In genomic region chr1:19013826-19014548, GRCh38 we compare ENCODE assay signal across 21 cellular contexts. TPM values are rescaled to one million over a fixed set of nuclear protein-coding genes. Genes with fewer than 3 reads are reported as not detected.
A peak's percentile ranks its signal among the peaks of the same experiment; 100 is the strongest.
DNase-seq lines count a peak whose midpoint lies in the region; ATAC-seq and TF ChIP-seq lines count a peak whose summit lies in the region.
"Had no signal": no experiment of that assay in that cellular context is flagged by ENCODE, and none has a peak within 500 bp of the region (broad histone marks: within the 10 kb centered on the region; RNA-seq: fewer than 3 reads in every experiment).

No MANE protein-coding gene starts in this region.

- no peak for TF ChIP-seq CTCF in right atrium auricular region (IDR thresholded peaks at IDR 0.05)
- no peak for TF ChIP-seq CTCF in colonic mucosa (IDR thresholded peaks at IDR 0.05)
- no peak for TF ChIP-seq CTCF in mucosa of descending colon (IDR thresholded peaks at IDR 0.05)

- H3K36me3 ChIP-seq in right atrium auricular region (no peaks in the 10 kb centered on the region), colonic mucosa (no peaks in the 10 kb centered on the region), mucosa of descending colon (ENCODE audit: low read depth) (no peaks in the 10 kb centered on the region)
- H3K36me3 ChIP-seq: ovary, SJSA1, thyroid gland had no signal

- H3K4me3 ChIP-seq in right atrium auricular region = no peak overlapping the region
- no peak overlapping the region for H3K4me3 ChIP-seq in colonic mucosa
- H3K4me3 ChIP-seq in mucosa of descending colon = no peak overlapping the region
- H3K4me3 ChIP-seq: K562, ovary, SJSA1, skin epidermis, thyroid gland had no signal

- H3K9me3 ChIP-seq in right atrium auricular region (no peaks in the 10 kb centered on the region), colonic mucosa (no peaks in the 10 kb centered on the region), mucosa of descending colon (no peaks in the 10 kb centered on the region)
- H3K9me3 ChIP-seq: ovary, SJSA1, thyroid gland had no signal

- H3K9ac ChIP-seq in colonic mucosa (ENCODE audit: low read depth in 2 of 2, low read length in 2 of 2) = peak overlapping the region in 1 of 2 donors; percentile 24

- intact Hi-C loops in left cardiac atrium (cut with DNase I) = no loop called here
- intact Hi-C loops in colonic mucosa (cut with DNase I) = loop anchor here (5.0 kb wide), 1 partner anchor 57 kb away; the partner anchor contains the start of gene IFFO2
- intact Hi-C loops in mucosa of descending colon (cut with DNase I, micrococcal nuclease) = no loop called here

- ATAC-seq in left cardiac atrium (no peak), mucosa of descending colon (peak; percentile 73), HG03354 (IDR thresholded peaks at IDR 0.05; ENCODE audit: poor library complexity, severe bottlenecking, unreplicated experiment) (no peak), HG03135 (IDR thresholded peaks at IDR 0.05; ENCODE audit: unreplicated experiment) (no peak), GM18861 (IDR thresholded peaks at IDR 0.05; ENCODE audit: unreplicated experiment) (no peak), GM18520 (IDR thresholded peaks at IDR 0.05; ENCODE audit: unreplicated experiment) (no peak)
- ATAC-seq: activated CD4-positive, alpha-beta T cell treated with anti-CD3 and anti-CD28 coated beads for 36 hours; K562 had no signal

- H3K27me3 ChIP-seq in right atrium auricular region (no peaks in the 10 kb centered on the region), colonic mucosa (no peaks in the 10 kb centered on the region)
- H3K27me3 ChIP-seq: ovary, SJSA1, thyroid gland had no signal

- H3K4me1 ChIP-seq in right atrium auricular region = peaks cover 0 to 7% of the 10 kb centered on the region in 2 donors
- peaks cover 18% of the 10 kb centered on the region for H3K4me1 ChIP-seq in colonic mucosa
- H3K4me1 ChIP-seq in mucosa of descending colon (ENCODE audit: low read depth) = peaks cover 32% of the 10 kb centered on the region

- H3K27ac ChIP-seq in right atrium auricular region (no peak overlapping the region), colonic mucosa (peak overlapping the region; percentile 63)
- H3K27ac ChIP-seq: ovary, SJSA1, thyroid gland had no signal

- DNase-seq in right atrium auricular region (ENCODE audit: low spot score) (peak; percentile 54), left cardiac atrium (no peak), colonic mucosa (peak; percentile 76), mucosa of descending colon (peak in 1 of 3 donors; percentile 74)
- DNase-seq: activated CD4-positive, alpha-beta T cell treated with anti-CD3 and anti-CD28 coated beads for 36 hours; activated naive CD4-positive, alpha-beta T cell treated with anti-CD3 and anti-CD28 coated beads, Interleukin-2, amount 50 U/mL, for 16 hours; activated T-cell treated with anti-CD3 and anti-CD28 coated beads for 4 hours; CD4-positive, alpha-beta T cell; EL; foreskin melanocyte; NCI-H524; ovary; T1000; thyroid gland had no signal

RNA-seq across cellular contexts. Expression of gene IFFO2, which starts 57.5 kb away (rescaled TPM):
- 10 to 100 TPM in 1 of 2 donors, 1 to 10 TPM in 1; 2.3 to 14.0 TPM for total RNA-seq in right atrium auricular region
- total RNA-seq in left cardiac atrium = 1 to 10 TPM; 3.4 to 6.4 TPM
- total RNA-seq in colonic mucosa = 10 to 100 TPM in 1 of 2 donors, 1 to 10 TPM in 1; 5.6 to 14.0 TPM
- 10 to 100 TPM; 13.1 to 19.0 (median 15.5) TPM for total RNA-seq in mucosa of descending colon
